In the genomic region with DNA sequence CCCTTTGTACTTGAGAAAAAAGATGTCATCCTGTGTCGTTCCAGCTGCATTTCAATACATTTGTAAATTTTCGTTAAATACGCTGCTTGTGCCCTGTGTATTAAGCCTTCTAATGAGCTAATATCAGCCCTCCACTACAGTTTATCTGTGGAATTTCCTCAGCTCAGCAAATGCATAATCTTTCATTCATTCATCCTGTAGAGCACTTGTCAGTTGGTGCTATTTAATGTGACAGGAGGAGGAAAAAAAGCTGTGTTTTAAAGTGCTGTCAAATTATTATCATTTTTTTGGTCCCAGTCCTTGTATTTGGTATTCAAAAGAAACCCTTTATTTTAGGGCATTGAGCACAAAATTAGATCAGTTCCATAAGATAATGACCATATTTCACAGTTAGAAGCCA, we compare ENCODE assay signal across 14 cellular contexts.
A peak's percentile ranks its signal among the peaks of the same experiment; 100 is the strongest.
DNase-seq lines count a peak whose midpoint lies in the region; ATAC-seq and TF ChIP-seq lines count a peak whose summit lies in the region.
"Had no signal": no experiment of that assay in that cellular context is flagged by ENCODE, and none has a peak within 500 bp of the region (broad histone marks: within the 10 kb centered on the region; RNA-seq: fewer than 3 reads in every experiment).

No MANE protein-coding gene starts in this region.

- DNase-seq in NCI-H2227 (lab: John Stamatoyannopoulos, UW; ENCODE audit: unreplicated experiment) = peak; percentile 25
- DNase-seq in WTC11 (ENCODE audit: low spot score) = no peak
- DNase-seq in type B pancreatic cell (ENCODE audit: extremely low spot score, unreplicated experiment) = no peak
- DNase-seq in foreskin melanocyte = no peak
- no peak for DNase-seq in stimulated activated naive B cell treated with anti-CD40 and anti-IgM and Interleukin-4, amounts not matched to agents 10 μg/mL and 1 μg/mL and 100 μg/mL, for 72 hours
- DNase-seq: C1 segment of cervical spinal cord; Calu3; CD4-positive, alpha-beta memory T cell; COR-L47; DMS153; DND-41; GOT3; HFFc6 had no signal

- H3K36me3 Mint-ChIP-seq in WTC11 (peaks cover 12% of the 10 kb centered on the region), type B pancreatic cell (peaks cover 6% of the 10 kb centered on the region)
- no peaks in the 10 kb centered on the region for H3K36me3 Mint-ChIP-seq in stimulated activated naive B cell treated with anti-CD40 and anti-IgM and Interleukin-4, amounts not matched to agents 10 μg/mL and 1 μg/mL and 100 μg/mL, for 72 hours
- H3K36me3 Mint-ChIP-seq: CD4-positive, alpha-beta memory T cell had no signal

- peak overlapping the region; percentile 7; the same call in 1 of the 2 replicates for H3K27ac Mint-ChIP-seq in WTC11
- peak overlapping the region; percentile 24 for H3K27ac Mint-ChIP-seq in type B pancreatic cell
- H3K27ac Mint-ChIP-seq in stimulated activated naive B cell treated with anti-CD40 and anti-IgM and Interleukin-4, amounts not matched to agents 10 μg/mL and 1 μg/mL and 100 μg/mL, for 72 hours = no peak overlapping the region
- H3K27ac Mint-ChIP-seq: CD4-positive, alpha-beta memory T cell; HFFc6 had no signal

- H3K4me3 Mint-ChIP-seq in WTC11 (no peak overlapping the region), type B pancreatic cell (no peak overlapping the region)
- no peak overlapping the region for H3K4me3 Mint-ChIP-seq in stimulated activated naive B cell treated with anti-CD40 and anti-IgM and Interleukin-4, amounts not matched to agents 10 μg/mL and 1 μg/mL and 100 μg/mL, for 72 hours
- H3K4me3 Mint-ChIP-seq: CD4-positive, alpha-beta memory T cell; HFFc6 had no signal

- CTCF ChIA-PET in WTC11 (lab: Charles Lee) = no interaction called here

- H3K9me3 Mint-ChIP-seq in WTC11 (peaks cover 11% of the 10 kb centered on the region), type B pancreatic cell (peaks cover 5% of the 10 kb centered on the region)
- H3K9me3 Mint-ChIP-seq in stimulated activated naive B cell treated with anti-CD40 and anti-IgM and Interleukin-4, amounts not matched to agents 10 μg/mL and 1 μg/mL and 100 μg/mL, for 72 hours = peaks cover 4 to 9% of the 10 kb centered on the region in 2 donors

- H3K4me1 Mint-ChIP-seq in WTC11 (peaks cover 64% of the 10 kb centered on the region), type B pancreatic cell (ENCODE audit: unreplicated experiment) (peaks cover 32% of the 10 kb centered on the region)
- H3K4me1 Mint-ChIP-seq in stimulated activated naive B cell treated with anti-CD40 and anti-IgM and Interleukin-4, amounts not matched to agents 10 μg/mL and 1 μg/mL and 100 μg/mL, for 72 hours = peaks cover 7 to 13% of the 10 kb centered on the region in 2 donors
- H3K4me1 Mint-ChIP-seq: CD4-positive, alpha-beta memory T cell had no signal

- ATAC-seq in WTC11 (no peak), GM21423 (IDR thresholded peaks at IDR 0.05; ENCODE audit: unreplicated experiment) (no peak)
- ATAC-seq in stimulated activated naive B cell treated with anti-CD40 and anti-IgM and Interleukin-4, amounts not matched to agents 10 μg/mL and 1 μg/mL and 100 μg/mL, for 72 hours (replicated peaks) = no peak

- POLR2A ChIA-PET in WTC11 (lab: Charles Lee) = no interaction called here

- H3K27me3 Mint-ChIP-seq in WTC11 (ENCODE audit: low read depth) (no peaks in the 10 kb centered on the region), type B pancreatic cell (no peaks in the 10 kb centered on the region)
- H3K27me3 Mint-ChIP-seq in stimulated activated naive B cell treated with anti-CD40 and anti-IgM and Interleukin-4, amounts not matched to agents 10 μg/mL and 1 μg/mL and 100 μg/mL, for 72 hours = peaks cover 3 to 9% of the 10 kb centered on the region in 2 donors
- H3K27me3 Mint-ChIP-seq: CD4-positive, alpha-beta memory T cell had no signal

- TF ChIP-seq CTCF in WTC11 (IDR thresholded peaks at IDR 0.05) (no peak), type B pancreatic cell (conservative IDR thresholded peaks at IDR 0.05) (no peak)

TF ChIP-seq in WTC11, 78 proteins besides CTCF, POLR2A, EP300 and RAD21:
- TF ChIP-seq CDX4 (CRISPR knock-in tag; IDR thresholded peaks at IDR 0.05; ENCODE audit: borderline replicate concordance) = no peak
